In genomic region chrX:48958635-48959094, GRCh38 we compare ENCODE assay signal across 8 cellular contexts. TPM values are rescaled to one million over a fixed set of nuclear protein-coding genes. Genes with fewer than 3 reads are reported as not detected.
DNase-seq lines count a peak whose midpoint lies in the region; ATAC-seq and TF ChIP-seq lines count a peak whose summit lies in the region.

No MANE protein-coding gene starts in this region.

- no peaks in the 10 kb centered on the region for H3K27me3 ChIP-seq in MM.1S (replicated peaks; ENCODE audit: insufficient read depth, low read length)
- H3K27me3 ChIP-seq in left ventricle myocardium inferior (ENCODE audit: low read depth): no peaks in the 10 kb centered on the region
- no peaks in the 10 kb centered on the region for H3K27me3 ChIP-seq in rectal smooth muscle tissue (ENCODE audit: control insufficient read depth, insufficient read depth, low read length)

- H2AFZ ChIP-seq in MM.1S (ENCODE audit: low read length): peak overlapping the region; percentile 65; the same call in 1 of the 2 replicates

- no peak for ATAC-seq in activated naive CD8-positive, alpha-beta T cell treated with anti-CD3 and anti-CD28 coated beads, Interleukin-2, amount 10 ng/mL, durations not matched to agents 7 days and 5 days (ENCODE audit: low read depth)

- H3K36me3 Mint-ChIP-seq in activated naive CD8-positive, alpha-beta T cell treated with anti-CD3 and anti-CD28 coated beads, Interleukin-2, amount 10 ng/mL, durations not matched to agents 7 days and 5 days: no peaks in the 10 kb centered on the region

- H3K9me3 ChIP-seq in MM.1S (replicated peaks; ENCODE audit: insufficient read depth, low read length) (no peaks in the 10 kb centered on the region), left ventricle myocardium inferior (replicated peaks) (no peaks in the 10 kb centered on the region)

- H3K27ac ChIP-seq in MM.1S (ENCODE audit: low read length): peak overlapping the region; percentile 100; the same call in 1 of the 2 replicates
- H3K27ac ChIP-seq in left ventricle myocardium inferior (replicated peaks): peak overlapping the region; percentile 96
- H3K27ac ChIP-seq in rectal smooth muscle tissue (ENCODE audit: low read depth, low read length): peak overlapping the region; percentile 84

- TF ChIP-seq CTCF in MM.1S (IDR thresholded peaks at IDR 0.05; ENCODE audit: low read length) (no peak), left ventricle myocardium inferior (IDR thresholded peaks at IDR 0.05; ENCODE audit: borderline replicate concordance) (no peak)

- H3K4me3 ChIP-seq in MM.1S (ENCODE audit: low read length) (peak overlapping the region; percentile 85), left ventricle myocardium inferior (peak overlapping the region; percentile 76), rectal smooth muscle tissue (ENCODE audit: low read length) (peak overlapping the region; percentile 62)

- no peaks in the 10 kb centered on the region for H3K27me3 Mint-ChIP-seq in activated naive CD8-positive, alpha-beta T cell treated with anti-CD3 and anti-CD28 coated beads, Interleukin-2, amount 10 ng/mL, durations not matched to agents 7 days and 5 days

- H3F3A ChIP-seq in MM.1S (ENCODE audit: insufficient read depth, low read length): peaks cover 3% of the 10 kb centered on the region

- peak overlapping the region; percentile 74 for H3K9ac ChIP-seq in MM.1S (ENCODE audit: low read length)
- peak overlapping the region; percentile 32 for H3K9ac ChIP-seq in rectal smooth muscle tissue (ENCODE audit: low read length)

- H3K4me1 ChIP-seq in MM.1S (ENCODE audit: low read length) (peaks cover 26% of the 10 kb centered on the region), left ventricle myocardium inferior (peaks cover 40% of the 10 kb centered on the region), rectal smooth muscle tissue (ENCODE audit: control insufficient read depth, insufficient read depth, low read length) (peaks cover 8% of the 10 kb centered on the region)

- H3K36me3 ChIP-seq in MM.1S (replicated peaks; ENCODE audit: insufficient read depth, low read length) (no peaks in the 10 kb centered on the region), left ventricle myocardium inferior (no peaks in the 10 kb centered on the region), rectal smooth muscle tissue (ENCODE audit: control insufficient read depth, insufficient read depth, low read length) (no peaks in the 10 kb centered on the region)

- H3K9me3 Mint-ChIP-seq in activated naive CD8-positive, alpha-beta T cell treated with anti-CD3 and anti-CD28 coated beads, Interleukin-2, amount 10 ng/mL, durations not matched to agents 7 days and 5 days: no peaks in the 10 kb centered on the region

- POLR2A ChIA-PET in activated naive CD8-positive, alpha-beta T cell treated with anti-CD3 and anti-CD28 coated beads, Interleukin-2, amount 10 ng/mL, durations not matched to agents 7 days and 5 days (lab: Charles Lee): interaction anchor here (0.6 to 2.6 kb wide), 20 partner anchors 12 to 299 kb away, joined by 3 to 19 read pairs (median 4); partner anchors contain the start of genes GRIPAP1, HDAC6, KCND1 and PQBP1

- intact Hi-C loops in left ventricle myocardium inferior (cut with micrococcal nuclease): no loop called here

- H3K4me3 Mint-ChIP-seq in activated naive CD8-positive, alpha-beta T cell treated with anti-CD3 and anti-CD28 coated beads, Interleukin-2, amount 10 ng/mL, durations not matched to agents 7 days and 5 days: peak overlapping the region; percentile 98

- H4K20me1 ChIP-seq in MM.1S (ENCODE audit: insufficient read depth, low read length): no peaks in the 10 kb centered on the region

- no peaks in the 10 kb centered on the region for H3K9me2 ChIP-seq in MM.1S (replicated peaks; ENCODE audit: insufficient read depth, low read length)

- H3K4me1 Mint-ChIP-seq in activated naive CD8-positive, alpha-beta T cell treated with anti-CD3 and anti-CD28 coated beads, Interleukin-2, amount 10 ng/mL, durations not matched to agents 7 days and 5 days: peaks cover 6% of the 10 kb centered on the region

- DNase-seq in Daoy (ENCODE audit: low read depth) (peak; percentile 63), MM.1S (peak; percentile 17), left ventricle myocardium inferior (peak; percentile 24), KG1 (lab: John Stamatoyannopoulos, UW) (no peak), MV-4-11 (lab: John Stamatoyannopoulos, UW) (no peak), cerebellar nuclear complex (lab: John Stamatoyannopoulos, UW) (no peak)
- no peak for DNase-seq in activated naive CD8-positive, alpha-beta T cell treated with anti-CD3 and anti-CD28 coated beads, Interleukin-2, amount 10 ng/mL, durations not matched to agents 7 days and 5 days

- H3K79me2 ChIP-seq in MM.1S (ENCODE audit: low read length): peaks cover 39% of the 10 kb centered on the region

- peak overlapping the region; percentile 100 for H3K27ac Mint-ChIP-seq in activated naive CD8-positive, alpha-beta T cell treated with anti-CD3 and anti-CD28 coated beads, Interleukin-2, amount 10 ng/mL, durations not matched to agents 7 days and 5 days

- peak overlapping the region; percentile 48 for H3K4me2 ChIP-seq in MM.1S (ENCODE audit: low read depth, low read length)

RNA-seq across cellular contexts. Expression of gene OTUD5, which starts 1.3 kb away (rescaled TPM):
- 16.8 and 17.8 TPM in 2 replicates for total RNA-seq in Daoy (2014; rRNA removed; shearing (Covaris generic))
- 10 to 100 TPM; 60.7 to 62.4 TPM for total RNA-seq in activated naive CD8-positive, alpha-beta T cell treated with anti-CD3 and anti-CD28 coated beads, Interleukin-2, amount 10 ng/mL, durations not matched to agents 7 days and 5 days
- 21.2 TPM for total RNA-seq in left ventricle myocardium inferior

RNA-seq across cellular contexts. Expression of gene KCND1, which starts 13.0 kb away (rescaled TPM):
- total RNA-seq in Daoy (2014; rRNA removed; shearing (Covaris generic)): 0.18 and 0.46 TPM in 2 replicates
- 1 to 10 TPM; 5.6 to 5.9 TPM for total RNA-seq in activated naive CD8-positive, alpha-beta T cell treated with anti-CD3 and anti-CD28 coated beads, Interleukin-2, amount 10 ng/mL, durations not matched to agents 7 days and 5 days
- total RNA-seq in left ventricle myocardium inferior: 0.30 TPM

RNA-seq across cellular contexts. Expression of gene PIM2, which starts 39.8 kb away (rescaled TPM):
- 4.6 and 6.6 TPM in 2 replicates for total RNA-seq in Daoy (2014; rRNA removed; shearing (Covaris generic))
- 10 to 100 TPM; 63.1 to 63.2 TPM for total RNA-seq in activated naive CD8-positive, alpha-beta T cell treated with anti-CD3 and anti-CD28 coated beads, Interleukin-2, amount 10 ng/mL, durations not matched to agents 7 days and 5 days
- 3.3 TPM for total RNA-seq in left ventricle myocardium inferior

RNA-seq across cellular contexts. Expression of gene GRIPAP1, which starts 43.4 kb away (rescaled TPM):
- 9.7 and 16.9 TPM in 2 replicates for total RNA-seq in Daoy (2014; rRNA removed; shearing (Covaris generic))
- total RNA-seq in activated naive CD8-positive, alpha-beta T cell treated with anti-CD3 and anti-CD28 coated beads, Interleukin-2, amount 10 ng/mL, durations not matched to agents 7 days and 5 days: 100 to 1,000 TPM; 116 to 123 TPM
- 20.7 TPM for total RNA-seq in left ventricle myocardium inferior

RNA-seq across cellular contexts. Expression of gene SLC35A2, which starts 47.2 kb away (rescaled TPM):
- total RNA-seq in Daoy (2014; rRNA removed; shearing (Covaris generic)): 24.8 and 24.9 TPM in 2 replicates
- total RNA-seq in activated naive CD8-positive, alpha-beta T cell treated with anti-CD3 and anti-CD28 coated beads, Interleukin-2, amount 10 ng/mL, durations not matched to agents 7 days and 5 days: 10 to 100 TPM; 12.7 to 14.1 TPM
- total RNA-seq in left ventricle myocardium inferior: 10.4 TPM

Comparison
In these comparisons a context has a peak if more than half of its experiments do, and no peak if none do; other contexts are left out.
1. DNase-seq: peak in Daoy (single experiment), MM.1S (single experiment) and left ventricle myocardium inferior (single experiment); none in activated naive CD8-positive, alpha-beta T cell treated with anti-CD3 and anti-CD28 coated beads, Interleukin-2, amount 10 ng/mL, durations not matched to agents 7 days and 5 days (single experiment), KG1 (single experiment), MV-4-11 (single experiment) and cerebellar nuclear complex (0 of 2).
2. Peak in every context shown above with its lines, with median percentiles within 50 percentile points of each other: H3K27ac ChIP-seq and H3K4me3 ChIP-seq.